Comparison of ENCODE assay signal across 1 cellular context in the genomic region with DNA sequence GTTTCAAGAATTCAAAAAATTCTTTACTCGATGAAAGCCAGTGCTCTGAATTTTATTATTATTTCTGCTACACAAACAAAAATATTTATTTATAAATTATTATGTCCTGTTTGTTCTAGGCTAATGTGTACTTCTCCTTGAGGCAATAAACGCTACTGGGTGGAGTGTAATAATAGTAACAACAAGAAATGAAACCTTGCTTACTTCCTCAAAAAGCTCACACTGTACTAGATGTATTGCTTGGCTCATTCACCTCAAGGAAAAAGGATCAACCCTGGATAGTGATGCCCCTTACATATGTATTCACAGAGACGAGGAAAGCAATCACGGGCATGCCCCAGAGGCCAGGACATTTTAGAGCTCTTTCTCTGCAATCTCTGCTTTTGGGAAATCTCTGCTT.
TF ChIP-seq lines count a peak whose summit lies in the region.

No MANE protein-coding gene starts in this region.

TF ChIP-seq in GM12878, 131 proteins besides CTCF, POLR2A, EP300 and RAD21 (continued from another document):
- TF ChIP-seq, protein P1, sequence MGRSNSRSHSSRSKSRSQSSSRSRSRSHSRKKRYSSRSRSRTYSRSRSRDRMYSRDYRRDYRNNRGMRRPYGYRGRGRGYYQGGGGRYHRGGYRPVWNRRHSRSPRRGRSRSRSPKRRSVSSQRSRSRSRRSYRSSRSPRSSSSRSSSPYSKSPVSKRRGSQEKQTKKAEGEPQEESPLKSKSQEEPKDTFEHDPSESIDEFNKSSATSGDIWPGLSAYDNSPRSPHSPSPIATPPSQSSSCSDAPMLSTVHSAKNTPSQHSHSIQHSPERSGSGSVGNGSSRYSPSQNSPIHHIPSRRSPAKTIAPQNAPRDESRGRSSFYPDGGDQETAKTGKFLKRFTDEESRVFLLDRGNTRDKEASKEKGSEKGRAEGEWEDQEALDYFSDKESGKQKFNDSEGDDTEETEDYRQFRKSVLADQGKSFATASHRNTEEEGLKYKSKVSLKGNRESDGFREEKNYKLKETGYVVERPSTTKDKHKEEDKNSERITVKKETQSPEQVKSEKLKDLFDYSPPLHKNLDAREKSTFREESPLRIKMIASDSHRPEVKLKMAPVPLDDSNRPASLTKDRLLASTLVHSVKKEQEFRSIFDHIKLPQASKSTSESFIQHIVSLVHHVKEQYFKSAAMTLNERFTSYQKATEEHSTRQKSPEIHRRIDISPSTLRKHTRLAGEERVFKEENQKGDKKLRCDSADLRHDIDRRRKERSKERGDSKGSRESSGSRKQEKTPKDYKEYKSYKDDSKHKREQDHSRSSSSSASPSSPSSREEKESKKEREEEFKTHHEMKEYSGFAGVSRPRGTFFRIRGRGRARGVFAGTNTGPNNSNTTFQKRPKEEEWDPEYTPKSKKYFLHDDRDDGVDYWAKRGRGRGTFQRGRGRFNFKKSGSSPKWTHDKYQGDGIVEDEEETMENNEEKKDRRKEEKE (IDR thresholded peaks at IDR 0.05): no peak
- no peak for TF ChIP-seq FOXM1 (IDR thresholded peaks at IDR 0.05; ENCODE audit: low read depth, low read length)
- TF ChIP-seq KAT2A (conservative IDR thresholded peaks at IDR 0.05; ENCODE audit: control insufficient read depth, low read depth, low read length): no peak
- TF ChIP-seq HDAC2 (IDR thresholded peaks at IDR 0.05): no peak
- no peak for TF ChIP-seq RFX5 (IDR thresholded peaks at IDR 0.05; ENCODE audit: low read depth, low read length)
- TF ChIP-seq CREB1 (IDR thresholded peaks at IDR 0.05; ENCODE audit: low read depth): no peak
- no peak for TF ChIP-seq POU2F2 (IDR thresholded peaks at IDR 0.05; ENCODE audit: borderline replicate concordance, low read depth, low read length)
- TF ChIP-seq BCL11A (IDR thresholded peaks at IDR 0.05; ENCODE audit: low read depth, low read length): no peak
